Comparison of ENCODE assay signal across 20 cellular contexts in the genomic region with DNA sequence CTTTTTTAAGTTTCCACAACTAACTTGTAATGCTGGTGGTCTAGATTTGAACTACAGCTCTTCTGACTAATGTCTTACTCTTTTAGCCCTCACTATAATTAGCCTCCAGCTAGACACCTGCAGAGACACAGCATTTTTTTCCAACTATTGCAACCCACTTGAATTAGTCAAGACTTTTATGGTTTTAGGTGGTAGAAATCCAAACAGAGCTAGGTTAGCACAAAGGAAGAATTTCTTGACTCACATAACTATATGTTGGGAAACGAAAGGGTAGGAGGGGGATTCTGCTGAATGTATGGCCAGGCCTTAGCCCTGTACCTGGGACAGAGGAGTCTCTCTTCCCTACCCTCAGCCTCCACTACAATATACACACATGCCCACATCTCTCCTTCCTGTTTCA.
"Had no signal": no experiment of that assay in that cellular context is flagged by ENCODE, and none has a peak within 500 bp of the region (broad histone marks: within the 10 kb centered on the region; RNA-seq: fewer than 3 reads in every experiment).

No MANE protein-coding gene starts in this region.

- ATAC-seq: activated CD8-positive, alpha-beta T cell treated with anti-CD3 and anti-CD28 coated beads for 36 hours; activated T-cell treated with anti-CD3 and anti-CD28 coated beads, Interleukin-2, amount 50 U/mL, for 4 hours; gastrocnemius medialis; left lung; mucosa of descending colon; naive thymus-derived CD4-positive, alpha-beta T cell; pancreas; WTC11 had no signal

- H3K4me3 Mint-ChIP-seq: activated CD8-positive, alpha-beta T cell treated with anti-CD3 and anti-CD28 coated beads for 36 hours; activated T-cell treated with anti-CD3 and anti-CD28 coated beads, Interleukin-2, amount 50 U/mL, for 4 hours; naive thymus-derived CD4-positive, alpha-beta T cell; WTC11 had no signal

- H3K4me1 ChIP-seq: adrenal gland, gastrocnemius medialis, left lung, pancreas, tibial artery, vagina had no signal

- FAIRE-seq: islet of Langerhans, pancreas, TTC549 had no signal

- H3K27me3 ChIP-seq: adrenal gland, gastrocnemius medialis, left lung, pancreas, tibial artery, vagina had no signal

- H3K27me3 Mint-ChIP-seq: activated CD8-positive, alpha-beta T cell treated with anti-CD3 and anti-CD28 coated beads for 36 hours; naive thymus-derived CD4-positive, alpha-beta T cell had no signal

- H3K4me1 Mint-ChIP-seq: naive thymus-derived CD4-positive, alpha-beta T cell had no signal

- H3K36me3 ChIP-seq: adrenal gland, gastrocnemius medialis, left lung, pancreas, tibial artery, vagina had no signal

- H3K27ac Mint-ChIP-seq: activated CD8-positive, alpha-beta T cell treated with anti-CD3 and anti-CD28 coated beads for 36 hours; naive thymus-derived CD4-positive, alpha-beta T cell; WTC11 had no signal

- DNase-seq: activated CD4-positive, alpha-beta T cell treated with anti-CD3 and anti-CD28 coated beads for 48 hours; activated CD8-positive, alpha-beta T cell treated with anti-CD3 and anti-CD28 coated beads for 36 hours; activated effector memory CD4-positive, alpha-beta T cell treated with Interleukin-2 at 50 U/mL for 16 hours; activated naive CD4-positive, alpha-beta T cell treated with anti-CD3 and anti-CD28 coated beads, Interleukin-2, amount 50 U/mL, for 16 hours; activated T-cell treated with anti-CD3 and anti-CD28 coated beads, Interleukin-2, amount 50 U/mL, for 4 hours; adrenal gland; effector memory CD4-positive, alpha-beta T cell; gastrocnemius medialis; left lung; mucosa of descending colon; naive thymus-derived CD4-positive, alpha-beta T cell; pancreas; stimulated activated CD4-positive, alpha-beta T cell treated with anti-CD3 and anti-CD28 coated beads, Interleukin-15, amount 100 ng/mL, for 24 hours; stimulated activated CD4-positive, alpha-beta T cell treated with anti-CD3 and anti-CD28 coated beads, Interleukin-4, amount 100 ng/mL, for 24 hours; stimulated activated naive CD4-positive, alpha-beta T cell; tibial artery had no signal

- H3K4me3 ChIP-seq: adrenal gland, gastrocnemius medialis, left lung, mucosa of descending colon, pancreas, tibial artery, vagina had no signal

- H3K36me3 Mint-ChIP-seq: naive thymus-derived CD4-positive, alpha-beta T cell; WTC11 had no signal

- H3K27ac ChIP-seq: adrenal gland, gastrocnemius medialis, left lung, pancreas, tibial artery, vagina had no signal

- H3K9me3 ChIP-seq: adrenal gland, gastrocnemius medialis, left lung, mucosa of descending colon, pancreas, tibial artery, vagina had no signal
